10 cellular contexts compared by ENCODE assay signal in the genomic region with DNA sequence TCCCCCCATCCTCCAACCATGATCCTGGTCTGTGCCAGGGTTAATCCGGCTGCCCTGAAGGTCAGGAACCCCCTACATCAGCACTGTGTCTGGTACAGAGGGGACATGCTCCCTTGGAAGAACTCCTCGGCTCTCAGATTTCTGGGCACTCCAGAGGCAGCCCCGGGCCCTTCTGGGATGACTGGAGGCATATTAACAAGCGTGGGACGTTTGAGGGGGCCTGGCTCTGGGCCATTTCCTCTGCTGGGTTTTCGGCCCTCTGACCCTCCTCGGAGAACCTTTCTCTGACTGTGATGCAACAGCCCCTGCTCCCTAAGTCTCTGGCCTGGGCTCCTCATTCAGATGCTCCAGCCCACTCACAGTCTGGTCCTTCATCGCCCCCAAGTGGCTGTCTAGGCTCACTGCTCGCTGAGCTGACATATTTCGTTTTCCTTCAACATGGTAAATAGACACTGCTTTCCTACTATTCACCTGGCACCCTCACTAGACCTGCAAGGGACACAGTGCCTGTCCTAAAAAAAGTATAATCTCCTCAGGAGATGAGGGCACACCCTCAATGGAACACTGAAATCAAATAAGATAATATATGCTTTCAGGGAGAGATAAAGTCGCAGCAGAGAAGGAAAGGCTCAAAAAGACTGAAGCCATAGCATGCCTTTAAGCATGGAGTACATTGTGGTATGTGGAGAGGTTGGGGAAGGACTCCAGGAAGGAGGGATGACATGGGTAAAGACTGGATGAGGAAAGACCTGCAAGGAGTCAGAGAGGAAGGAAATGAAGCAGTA.
A peak's percentile ranks its signal among the peaks of the same experiment; 100 is the strongest.
DNase-seq lines count a peak whose midpoint lies in the region; ATAC-seq and TF ChIP-seq lines count a peak whose summit lies in the region.
"Had no signal": no experiment of that assay in that cellular context is flagged by ENCODE, and none has a peak within 500 bp of the region (broad histone marks: within the 10 kb centered on the region; RNA-seq: fewer than 3 reads in every experiment).

No MANE protein-coding gene starts in this region.

- H3K9me3 Mint-ChIP-seq in activated CD8-positive, alpha-beta T cell treated with anti-CD3 and anti-CD28 coated beads, Interleukin-2, amount 10 ng/mL, durations not matched to agents 7 days and 5 days (ENCODE audit: insufficient read depth) = no peaks in the 10 kb centered on the region
- H3K9me3 Mint-ChIP-seq in glutamatergic neuron (ENCODE audit: unreplicated experiment) (peaks cover 4% of the 10 kb centered on the region), progenitor cell of endocrine pancreas (ENCODE audit: low read depth) (no peaks in the 10 kb centered on the region)
- H3K9me3 Mint-ChIP-seq in stimulated activated memory B cell treated with anti-CD40 and anti-IgM and Interleukin-4, amounts not matched to agents 10 μg/mL and 1 μg/mL and 100 μg/mL, for 72 hours = peaks cover 5% of the 10 kb centered on the region
- H3K9me3 Mint-ChIP-seq: stimulated activated naive CD8-positive, alpha-beta T cell treated with anti-CD3 and anti-CD28 coated beads, Interleukin-15, Interleukin-2, amounts not matched to agents 100 ng/mL and 50 ng/mL, for 24 hours had no signal

- TF ChIP-seq CTCF in glutamatergic neuron (IDR thresholded peaks at IDR 0.05; ENCODE audit: partially characterized antibody, unreplicated experiment) (peak; percentile 79), progenitor cell of endocrine pancreas (IDR thresholded peaks at IDR 0.05; ENCODE audit: unreplicated experiment) (peak; percentile 90)

- no peaks in the 10 kb centered on the region for H3K27me3 Mint-ChIP-seq in activated CD8-positive, alpha-beta T cell treated with anti-CD3 and anti-CD28 coated beads, Interleukin-2, amount 10 ng/mL, durations not matched to agents 7 days and 5 days (ENCODE audit: low read depth)
- H3K27me3 Mint-ChIP-seq in glutamatergic neuron (ENCODE audit: unreplicated experiment) (peaks cover 7% of the 10 kb centered on the region), progenitor cell of endocrine pancreas (peaks cover 10% of the 10 kb centered on the region)
- no peaks in the 10 kb centered on the region for H3K27me3 Mint-ChIP-seq in stimulated activated memory B cell treated with anti-CD40 and anti-IgM and Interleukin-4, amounts not matched to agents 10 μg/mL and 1 μg/mL and 100 μg/mL, for 72 hours
- H3K27me3 Mint-ChIP-seq: stimulated activated naive CD8-positive, alpha-beta T cell treated with anti-CD3 and anti-CD28 coated beads, Interleukin-15, Interleukin-2, amounts not matched to agents 100 ng/mL and 50 ng/mL, for 24 hours had no signal

- H3K4me1 Mint-ChIP-seq in activated CD8-positive, alpha-beta T cell treated with anti-CD3 and anti-CD28 coated beads, Interleukin-2, amount 10 ng/mL, durations not matched to agents 7 days and 5 days (ENCODE audit: low read depth) = no peaks in the 10 kb centered on the region
- H3K4me1 Mint-ChIP-seq in glutamatergic neuron (ENCODE audit: low read depth, unreplicated experiment) = peaks cover 2% of the 10 kb centered on the region
- no peaks in the 10 kb centered on the region for H3K4me1 Mint-ChIP-seq in progenitor cell of endocrine pancreas (ENCODE audit: low read depth)
- no peaks in the 10 kb centered on the region for H3K4me1 Mint-ChIP-seq in stimulated activated memory B cell treated with anti-CD40 and anti-IgM and Interleukin-4, amounts not matched to agents 10 μg/mL and 1 μg/mL and 100 μg/mL, for 72 hours

- H3K27ac Mint-ChIP-seq in activated CD8-positive, alpha-beta T cell treated with anti-CD3 and anti-CD28 coated beads, Interleukin-2, amount 10 ng/mL, durations not matched to agents 7 days and 5 days = no peak overlapping the region
- no peak overlapping the region for H3K27ac Mint-ChIP-seq in glutamatergic neuron (ENCODE audit: unreplicated experiment)
- no peak overlapping the region for H3K27ac Mint-ChIP-seq in progenitor cell of endocrine pancreas
- no peak overlapping the region for H3K27ac Mint-ChIP-seq in stimulated activated memory B cell treated with anti-CD40 and anti-IgM and Interleukin-4, amounts not matched to agents 10 μg/mL and 1 μg/mL and 100 μg/mL, for 72 hours
- H3K27ac Mint-ChIP-seq: activated naive CD4-positive, alpha-beta T cell treated with anti-CD3 and anti-CD28 coated beads, Interleukin-2, amount 50 U/mL, for 72 hours; stimulated activated naive CD8-positive, alpha-beta T cell treated with anti-CD3 and anti-CD28 coated beads, Interleukin-15, Interleukin-2, amounts not matched to agents 100 ng/mL and 50 ng/mL, for 24 hours had no signal

- CTCF ChIA-PET in activated CD8-positive, alpha-beta T cell treated with anti-CD3 and anti-CD28 coated beads, Interleukin-2, amount 10 ng/mL, durations not matched to agents 7 days and 5 days (lab: Charles Lee) = interaction anchor here (0.6 to 1.7 kb wide), 2 partner anchors 516 to 521 kb away, joined by 3 to 7 read pairs; no protein-coding TSS in a partner anchor

- no peak overlapping the region for H3K4me3 Mint-ChIP-seq in activated CD8-positive, alpha-beta T cell treated with anti-CD3 and anti-CD28 coated beads, Interleukin-2, amount 10 ng/mL, durations not matched to agents 7 days and 5 days
- H3K4me3 Mint-ChIP-seq in glutamatergic neuron (ENCODE audit: unreplicated experiment) (no peak overlapping the region), progenitor cell of endocrine pancreas (ENCODE audit: low read depth) (no peak overlapping the region)
- H3K4me3 Mint-ChIP-seq in stimulated activated memory B cell treated with anti-CD40 and anti-IgM and Interleukin-4, amounts not matched to agents 10 μg/mL and 1 μg/mL and 100 μg/mL, for 72 hours = no peak overlapping the region
- H3K4me3 Mint-ChIP-seq: stimulated activated naive CD8-positive, alpha-beta T cell treated with anti-CD3 and anti-CD28 coated beads, Interleukin-15, Interleukin-2, amounts not matched to agents 100 ng/mL and 50 ng/mL, for 24 hours had no signal

- DNase-seq in DMS 273 (lab: John Stamatoyannopoulos, UW; ENCODE audit: unreplicated experiment) = peak; percentile 82
- peak; percentile 77 for DNase-seq in NCI-H460 (ENCODE audit: extremely low read depth, low read depth)
- DNase-seq in activated CD8-positive, alpha-beta T cell treated with anti-CD3 and anti-CD28 coated beads, Interleukin-2, amount 10 ng/mL, durations not matched to agents 7 days and 5 days = peak; percentile 48
- peak; percentile 83 for DNase-seq in glutamatergic neuron
- peak; percentile 59 for DNase-seq in progenitor cell of endocrine pancreas (ENCODE audit: low spot score, unreplicated experiment)

- POLR2A ChIA-PET in activated CD8-positive, alpha-beta T cell treated with anti-CD3 and anti-CD28 coated beads, Interleukin-2, amount 10 ng/mL, durations not matched to agents 7 days and 5 days (lab: Charles Lee) = no interaction called here

- peak; percentile 78 for ATAC-seq in GM19023 (IDR thresholded peaks at IDR 0.05; ENCODE audit: unreplicated experiment)
- peak; percentile 96 for ATAC-seq in HG03159 (IDR thresholded peaks at IDR 0.05; ENCODE audit: unreplicated experiment)
- ATAC-seq in activated CD8-positive, alpha-beta T cell treated with anti-CD3 and anti-CD28 coated beads, Interleukin-2, amount 10 ng/mL, durations not matched to agents 7 days and 5 days = no peak
- no peak for ATAC-seq in stimulated activated memory B cell treated with anti-CD40 and anti-IgM and Interleukin-4, amounts not matched to agents 10 μg/mL and 1 μg/mL and 100 μg/mL, for 72 hours

- no peaks in the 10 kb centered on the region for H3K36me3 Mint-ChIP-seq in activated CD8-positive, alpha-beta T cell treated with anti-CD3 and anti-CD28 coated beads, Interleukin-2, amount 10 ng/mL, durations not matched to agents 7 days and 5 days (ENCODE audit: low read depth)
- H3K36me3 Mint-ChIP-seq in glutamatergic neuron (ENCODE audit: unreplicated experiment) = no peaks in the 10 kb centered on the region
- no peaks in the 10 kb centered on the region for H3K36me3 Mint-ChIP-seq in progenitor cell of endocrine pancreas (ENCODE audit: insufficient read depth)
- no peaks in the 10 kb centered on the region for H3K36me3 Mint-ChIP-seq in stimulated activated memory B cell treated with anti-CD40 and anti-IgM and Interleukin-4, amounts not matched to agents 10 μg/mL and 1 μg/mL and 100 μg/mL, for 72 hours
- H3K36me3 Mint-ChIP-seq: activated naive CD4-positive, alpha-beta T cell treated with anti-CD3 and anti-CD28 coated beads, Interleukin-2, amount 50 U/mL, for 72 hours had no signal

Comparison
In these comparisons a context has a peak if more than half of its experiments do, and no peak if none do; other contexts are left out.
1. ATAC-seq: peak in GM19023 (single experiment) and HG03159 (single experiment); none in activated CD8-positive, alpha-beta T cell treated with anti-CD3 and anti-CD28 coated beads, Interleukin-2, amount 10 ng/mL, durations not matched to agents 7 days and 5 days (single experiment) and stimulated activated memory B cell treated with anti-CD40 and anti-IgM and Interleukin-4, amounts not matched to agents 10 μg/mL and 1 μg/mL and 100 μg/mL, for 72 hours (single experiment).
2. Peak in every context shown above with its lines, with median percentiles within 50 percentile points of each other: DNase-seq.